In the genomic region with DNA sequence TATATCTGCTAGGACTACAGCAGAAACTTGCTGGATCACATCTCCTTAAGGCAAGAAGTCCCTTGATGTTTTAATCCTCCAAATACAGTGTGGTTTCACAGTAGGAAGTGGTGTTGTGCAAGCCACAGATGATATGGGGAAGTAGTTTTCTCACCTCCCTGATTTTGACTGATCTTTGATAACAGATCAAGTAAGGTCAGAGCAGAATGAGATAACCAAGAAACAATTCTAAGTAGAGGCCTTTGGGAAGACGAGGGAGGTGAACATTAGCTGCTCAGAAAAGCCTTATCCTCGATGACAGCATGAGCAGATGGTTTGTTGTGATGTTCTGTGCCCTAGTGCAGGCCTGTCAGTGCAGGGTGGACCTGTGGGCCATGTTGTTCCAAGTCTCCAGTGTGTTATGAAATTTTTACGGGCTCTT, we compare ENCODE assay signal across 11 cellular contexts.
DNase-seq lines count a peak whose midpoint lies in the region; ATAC-seq and TF ChIP-seq lines count a peak whose summit lies in the region.
"Had no signal": no experiment of that assay in that cellular context is flagged by ENCODE, and none has a peak within 500 bp of the region (broad histone marks: within the 10 kb centered on the region; RNA-seq: fewer than 3 reads in every experiment).

No MANE protein-coding gene starts in this region.

- no peaks in the 10 kb centered on the region for H3K4me1 ChIP-seq in mucosa of descending colon (ENCODE audit: low read depth)
- H3K4me1 ChIP-seq: SJSA1 had no signal

- intact Hi-C loops in mucosa of descending colon (cut with DNase I, micrococcal nuclease): no loop called here

- H3K9me3 ChIP-seq in KOPT-K1 (ENCODE audit: insufficient read depth, low read length, poor library complexity, severe bottlenecking) (no peaks in the 10 kb centered on the region), mucosa of descending colon (no peaks in the 10 kb centered on the region)
- H3K9me3 ChIP-seq: SJSA1, stomach had no signal

- no peak for TF ChIP-seq CTCF in choroid plexus epithelial cell (conservative IDR thresholded peaks at IDR 0.05; ENCODE audit: low read depth, low read length)
- no peak for TF ChIP-seq CTCF in mucosa of descending colon (IDR thresholded peaks at IDR 0.05)

- peak; percentile 47 for ATAC-seq in mucosa of descending colon
- no peak for ATAC-seq in HG03565 (IDR thresholded peaks at IDR 0.05; ENCODE audit: unreplicated experiment)

- DNase-seq in D341Med (ENCODE audit: low spot score): peak; percentile 58
- peak; percentile 25 for DNase-seq in choroid plexus epithelial cell (ENCODE audit: low read depth)
- no peak for DNase-seq in mucosa of descending colon
- no peak for DNase-seq in anterior cingulate cortex (lab: John Stamatoyannopoulos, UW)
- no peak for DNase-seq in NCI-H1092 (lab: John Stamatoyannopoulos, UW)
- DNase-seq in NCI-H1930 (lab: John Stamatoyannopoulos, UW): no peak
- DNase-seq: NCI-H187 treated with DMSO at 0.1 percent for 48 hours, stomach had no signal

- H3K36me3 ChIP-seq in KOPT-K1 (ENCODE audit: insufficient read depth, low read length) (no peaks in the 10 kb centered on the region), mucosa of descending colon (ENCODE audit: low read depth) (no peaks in the 10 kb centered on the region)
- H3K36me3 ChIP-seq: SJSA1 had no signal

- peak overlapping the region; percentile 44 for H3K27ac ChIP-seq in KOPT-K1 (ENCODE audit: low read depth, low read length, poor library complexity, severe bottlenecking)
- H3K27ac ChIP-seq: SJSA1, stomach had no signal

- H3K4me3 ChIP-seq in choroid plexus epithelial cell (ENCODE audit: low read depth, low read length) (no peak overlapping the region), mucosa of descending colon (no peak overlapping the region)
- H3K4me3 ChIP-seq: SJSA1 had no signal

Comparison
In these comparisons a context has a peak if more than half of its experiments do, and no peak if none do; other contexts are left out.
1. DNase-seq: peak in D341Med (single experiment) and choroid plexus epithelial cell (single experiment); none in mucosa of descending colon (0 of 3), anterior cingulate cortex (0 of 58), NCI-H1092 (single experiment) and NCI-H1930 (0 of 2).